Comparison of ENCODE assay signal across 34 cellular contexts in genomic region chr16:815861-816260, GRCh38. TPM values are rescaled to one million over a fixed set of nuclear protein-coding genes. Genes with fewer than 3 reads are reported as not detected.
"Had no signal": no experiment of that assay in that cellular context is flagged by ENCODE, and none has a peak within 500 bp of the region (broad histone marks: within the 10 kb centered on the region; RNA-seq: fewer than 3 reads in every experiment).

No MANE protein-coding gene starts in this region.

- H3K9me3 Mint-ChIP-seq: dendritic cell treated with granulocyte-macrophage colony-stimulating factor and Interleukin-4, amounts not matched to agents 40 ng/mL and 50 ng/mL, for 4 days; effector memory CD8-positive, alpha-beta T cell; mesothelial cell of epicardium had no signal

- H3K4me3 Mint-ChIP-seq: dendritic cell treated with granulocyte-macrophage colony-stimulating factor and Interleukin-4, amounts not matched to agents 40 ng/mL and 50 ng/mL, for 4 days; effector memory CD8-positive, alpha-beta T cell; endodermal cell; mesothelial cell of epicardium; naive B cell had no signal

- H3K9me3 ChIP-seq: esophagus squamous epithelium, gastrocnemius medialis, left lung, lower lobe of right lung, mucosa of descending colon had no signal

- H3K4me1 ChIP-seq: gastrocnemius medialis had no signal

- H3K4me1 Mint-ChIP-seq: endodermal cell had no signal

- H3K4me3 ChIP-seq: esophagus squamous epithelium, gastrocnemius medialis, heart right ventricle, left lung, lower lobe of right lung, mucosa of descending colon had no signal

- H3K27ac ChIP-seq: epithelial cell of prostate, esophagus squamous epithelium, gastrocnemius medialis, heart right ventricle, left lung, lower lobe of right lung had no signal

- H3K27ac Mint-ChIP-seq: dendritic cell treated with granulocyte-macrophage colony-stimulating factor and Interleukin-4, amounts not matched to agents 40 ng/mL and 50 ng/mL, for 4 days; effector memory CD8-positive, alpha-beta T cell; endodermal cell; mesothelial cell of epicardium; naive B cell had no signal

- FAIRE-seq: endometrium, islet of Langerhans, keratinocyte had no signal

- DNase-seq: cortex of kidney; effector CD8-positive, alpha-beta T cell; effector memory CD8-positive, alpha-beta T cell; endodermal cell; erythroblast; esophagus squamous epithelium; foreskin fibroblast; foreskin melanocyte; gastrocnemius medialis; glutamatergic neuron; head of caudate nucleus; heart right ventricle; hippocampal formation; left cardiac atrium; left lung; left ventricle myocardium superior; lower lobe of right lung; mesenchymal stem cell; mucosa of descending colon; naive B cell had no signal

- H3K36me3 ChIP-seq: esophagus squamous epithelium, gastrocnemius medialis, heart right ventricle, left lung, lower lobe of right lung had no signal

RNA-seq across cellular contexts. Expression of gene GNG13, which starts 15.3 kb away (rescaled TPM):
- total RNA-seq: dermis microvascular lymphatic vessel endothelial cell, endodermal cell, esophagus mucosa, esophagus squamous epithelium, gastrocnemius medialis, glomerular endothelial cell, heart right ventricle, kidney epithelial cell, left cardiac atrium, left lung, left ventricle myocardium superior, lower leg skin, lower lobe of right lung, lung microvascular endothelial cell, mesenteric fat pad, mesothelial cell of epicardium, myocyte had no signal
- polyA plus RNA-seq: heart right ventricle, keratinocyte had no signal

RNA-seq across cellular contexts. Expression of gene MSLN, which starts 55.3 kb away (rescaled TPM):
- total RNA-seq: gastrocnemius medialis, mesenteric fat pad, myocyte had no signal
